ENCODE assay signal across 19 cellular contexts in genomic region chr7:64509583-64509982, GRCh38.
"Had no signal": no experiment of that assay in that cellular context is flagged by ENCODE, and none has a peak within 500 bp of the region (broad histone marks: within the 10 kb centered on the region; RNA-seq: fewer than 3 reads in every experiment).

No MANE protein-coding gene starts in this region.

- FAIRE-seq: small intestine had no signal

- DNase-seq: activated CD4-positive, alpha-beta T cell treated with anti-CD3 and anti-CD28 coated beads, Interleukin-2, amount 50 U/mL, for 4 hours; activated naive CD8-positive, alpha-beta T cell treated with anti-CD3 and anti-CD28 coated beads for 36 hours; activated T-cell treated with anti-CD3 and anti-CD28 coated beads for 4 hours; caudate nucleus; mesenchymal stem cell; natural killer cell; ovary; psoas muscle; right cardiac atrium; small intestine; stimulated activated CD4-positive, alpha-beta T cell treated with anti-CD3 and anti-CD28 coated beads, Interleukin-15, amount 100 ng/mL, for 24 hours; stimulated activated CD4-positive, alpha-beta T cell treated with anti-CD3 and anti-CD28 coated beads, Interleukin-2, amount 100 ng/mL, for 48 hours; trophoblast cell; WERI-Rb-1 had no signal

- H3K27me3 ChIP-seq: ovary, vagina had no signal

- ATAC-seq: esophagus mucosa, natural killer cell, psoas muscle, right cardiac atrium had no signal

- H3K4me3 ChIP-seq: ovary, psoas muscle, vagina had no signal

- H3K4me1 Mint-ChIP-seq: activated naive CD8-positive, alpha-beta T cell treated with anti-CD3 and anti-CD28 coated beads for 36 hours; brain; natural killer cell had no signal

- H3K4me3 Mint-ChIP-seq: activated naive CD8-positive, alpha-beta T cell treated with anti-CD3 and anti-CD28 coated beads for 36 hours; activated T-helper 1 cell treated with anti-CD3 and anti-CD28 coated beads, Interleukin-12 subunit alpha, Interleukin-12 subunit beta, Interleukin-2, Interleukin-4 antibody, amounts not matched to agents 30 ng/mL and 10 ng/mL and 1 ng/mL, durations not matched to agents 14 hours and 24 hours and 36 hours; brain; natural killer cell; stimulated activated naive CD8-positive, alpha-beta T cell treated with anti-CD3 and anti-CD28 coated beads, Interleukin-15, Interleukin-2, amounts not matched to agents 100 ng/mL and 50 ng/mL, for 24 hours had no signal

- H3K27ac ChIP-seq: ovary, psoas muscle, vagina, WERI-Rb-1 had no signal

- H3K36me3 ChIP-seq: ovary had no signal

- H3K27me3 Mint-ChIP-seq: activated naive CD8-positive, alpha-beta T cell treated with anti-CD3 and anti-CD28 coated beads for 36 hours; brain; stimulated activated naive CD8-positive, alpha-beta T cell treated with anti-CD3 and anti-CD28 coated beads, Interleukin-15, Interleukin-2, amounts not matched to agents 100 ng/mL and 50 ng/mL, for 24 hours had no signal

- H3K27ac Mint-ChIP-seq: activated naive CD8-positive, alpha-beta T cell treated with anti-CD3 and anti-CD28 coated beads for 36 hours; activated T-helper 1 cell treated with anti-CD3 and anti-CD28 coated beads, Interleukin-12 subunit alpha, Interleukin-12 subunit beta, Interleukin-2, Interleukin-4 antibody, amounts not matched to agents 30 ng/mL and 10 ng/mL and 1 ng/mL, durations not matched to agents 14 hours and 24 hours and 36 hours; brain; natural killer cell; stimulated activated naive CD8-positive, alpha-beta T cell treated with anti-CD3 and anti-CD28 coated beads, Interleukin-15, Interleukin-2, amounts not matched to agents 100 ng/mL and 50 ng/mL, for 24 hours had no signal

- H3K4me1 ChIP-seq: psoas muscle had no signal
